ENCODE assay signal across 29 cellular contexts in the genomic region with DNA sequence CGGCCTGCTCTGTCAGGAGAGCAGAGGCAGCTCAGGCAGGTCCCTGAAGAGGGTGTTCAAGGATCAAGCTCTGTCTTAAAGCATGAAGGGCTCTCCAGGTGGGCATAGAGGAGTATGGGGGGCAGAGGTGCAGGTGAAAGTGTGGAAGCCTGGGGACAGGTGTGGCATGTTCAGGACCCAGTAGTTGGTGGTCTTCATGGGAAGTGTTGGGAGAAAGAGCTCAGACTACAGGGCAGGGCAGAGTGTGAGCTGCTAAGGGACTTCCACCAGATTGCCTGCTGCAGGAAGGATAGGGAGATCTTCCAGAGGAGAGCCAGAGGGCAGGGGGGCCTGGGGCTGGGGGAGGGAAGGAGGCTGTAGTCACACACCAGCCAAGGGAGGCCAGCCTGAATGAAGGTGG.
"Had no signal": no experiment of that assay in that cellular context is flagged by ENCODE, and none has a peak within 500 bp of the region (broad histone marks: within the 10 kb centered on the region; RNA-seq: fewer than 3 reads in every experiment).

No MANE protein-coding gene starts in this region.

- DNase-seq: activated B cell treated with CpG ODN at 0.5 μM for 24 hours; activated CD4-positive, alpha-beta T cell treated with anti-CD3 and anti-CD28 coated beads for 48 hours; activated CD4-positive, alpha-beta T cell treated with anti-CD3 and anti-CD28 coated beads, Interleukin-2, amount 50 U/mL, for 1 hour; activated CD4-positive, alpha-beta T cell treated with anti-CD3 and anti-CD28 coated beads, Interleukin-2, amount 50 U/mL, for 48 hours; activated CD8-positive, alpha-beta memory T cell treated with anti-CD3 and anti-CD28 coated beads, Interleukin-2, amount 50 U/mL, for 48 hours; activated gamma-delta T cell; activated naive CD4-positive, alpha-beta T cell; activated naive CD4-positive, alpha-beta T cell treated with anti-CD3 and anti-CD28 coated beads, Interleukin-2, amount 10 ng/mL, durations not matched to agents 7 days and 5 days; activated T-cell treated with anti-CD3 and anti-CD28 coated beads for 4 hours; activated T-cell treated with anti-CD3 and anti-CD28 coated beads, Interleukin-2, amount 50 U/mL, for 24 hours; activated T-cell treated with anti-CD3 and anti-CD28 coated beads, Interleukin-2, amount 50 U/mL, for 72 hours; brain microvascular endothelial cell; caudate nucleus; cortex of kidney; dermis blood vessel endothelial cell; effector CD4-positive, alpha-beta T cell; effector memory CD8-positive, alpha-beta T cell; erythroblast; esophagus squamous epithelium; foreskin melanocyte; SW 1271; T-cell; T1000; WERI-Rb-1 had no signal

- H3K4me1 ChIP-seq: gastroesophageal sphincter had no signal

- H3K9me3 ChIP-seq: esophagus squamous epithelium, gastroesophageal sphincter had no signal

- H3K36me3 Mint-ChIP-seq: activated naive CD4-positive, alpha-beta T cell treated with anti-CD3 and anti-CD28 coated beads, Interleukin-2, amount 10 ng/mL, durations not matched to agents 7 days and 5 days; activated naive CD4-positive, alpha-beta T cell treated with anti-CD3 and anti-CD28 coated beads, Interleukin-2, amount 50 U/mL, for 72 hours; T-cell had no signal

- H3K27ac ChIP-seq: brain microvascular endothelial cell, esophagus squamous epithelium, gastroesophageal sphincter, WERI-Rb-1 had no signal

- H3K27ac Mint-ChIP-seq: activated B cell treated with CpG ODN at 0.5 μM for 24 hours; activated naive CD4-positive, alpha-beta T cell treated with anti-CD3 and anti-CD28 coated beads, Interleukin-2, amount 10 ng/mL, durations not matched to agents 7 days and 5 days; activated T-cell treated with anti-CD3 and anti-CD28 coated beads, Interleukin-2, amount 50 U/mL, for 72 hours; effector memory CD8-positive, alpha-beta T cell; T-cell; T-helper 1 cell treated with Interleukin-12 subunit alpha and Interleukin-12 subunit beta and Interleukin-4 antibody, amounts not matched to agents 30 μg/mL and 1 μg/mL, for 36 hours; T-helper 2 cell treated with Interferon-gamma antibody and Interleukin-4, amounts not matched to agents 5 μg/mL and 100 μg/mL, for 36 hours had no signal

- H3K4me3 ChIP-seq: esophagus squamous epithelium, gastroesophageal sphincter had no signal

- H3K27me3 ChIP-seq: brain microvascular endothelial cell, esophagus squamous epithelium, gastroesophageal sphincter had no signal

- ATAC-seq: activated CD4-positive, CD25-positive, alpha-beta regulatory T cell treated with anti-CD3 and anti-CD28 coated beads, Interleukin-2, amount 50 U/mL, for 24 hours; activated naive CD4-positive, alpha-beta T cell treated with anti-CD3 and anti-CD28 coated beads, Interleukin-2, amount 50 U/mL, for 72 hours; activated T-cell treated with anti-CD3 and anti-CD28 coated beads, Interleukin-2, amount 50 U/mL, for 72 hours; effector memory CD8-positive, alpha-beta T cell; gastroesophageal sphincter; T-cell had no signal

- H3K36me3 ChIP-seq: brain microvascular endothelial cell, esophagus squamous epithelium, gastroesophageal sphincter, WERI-Rb-1 had no signal

- H3K27me3 Mint-ChIP-seq: activated naive CD4-positive, alpha-beta T cell treated with anti-CD3 and anti-CD28 coated beads, Interleukin-2, amount 10 ng/mL, durations not matched to agents 7 days and 5 days; activated T-cell treated with anti-CD3 and anti-CD28 coated beads, Interleukin-2, amount 50 U/mL, for 24 hours; T-cell had no signal

- H3K9me3 Mint-ChIP-seq: activated B cell treated with CpG ODN at 0.5 μM for 24 hours; activated naive CD4-positive, alpha-beta T cell treated with anti-CD3 and anti-CD28 coated beads, Interleukin-2, amount 10 ng/mL, durations not matched to agents 7 days and 5 days; activated naive CD4-positive, alpha-beta T cell treated with anti-CD3 and anti-CD28 coated beads, Interleukin-2, amount 50 U/mL, for 72 hours; activated T-cell treated with anti-CD3 and anti-CD28 coated beads, Interleukin-2, amount 50 U/mL, for 24 hours; effector memory CD8-positive, alpha-beta T cell; T-cell; T-helper 1 cell treated with Interleukin-12 subunit alpha and Interleukin-12 subunit beta and Interleukin-4 antibody, amounts not matched to agents 30 μg/mL and 1 μg/mL, for 36 hours; T-helper 2 cell treated with Interferon-gamma antibody and Interleukin-4, amounts not matched to agents 5 μg/mL and 100 μg/mL, for 36 hours had no signal

- H3K4me1 Mint-ChIP-seq: activated B cell treated with CpG ODN at 0.5 μM for 24 hours; activated naive CD4-positive, alpha-beta T cell treated with anti-CD3 and anti-CD28 coated beads, Interleukin-2, amount 10 ng/mL, durations not matched to agents 7 days and 5 days had no signal

- H3K4me3 Mint-ChIP-seq: activated B cell treated with CpG ODN at 0.5 μM for 24 hours; activated naive CD4-positive, alpha-beta T cell treated with anti-CD3 and anti-CD28 coated beads, Interleukin-2, amount 10 ng/mL, durations not matched to agents 7 days and 5 days; activated T-cell treated with anti-CD3 and anti-CD28 coated beads, Interleukin-2, amount 50 U/mL, for 24 hours; effector memory CD8-positive, alpha-beta T cell; T-cell; T-helper 1 cell treated with Interleukin-12 subunit alpha and Interleukin-12 subunit beta and Interleukin-4 antibody, amounts not matched to agents 30 μg/mL and 1 μg/mL, for 36 hours; T-helper 2 cell treated with Interferon-gamma antibody and Interleukin-4, amounts not matched to agents 5 μg/mL and 100 μg/mL, for 36 hours had no signal
